In genomic region chr4:74934822-74935326, GRCh38 we compare ENCODE assay signal across 4 cellular contexts.
A peak's percentile ranks its signal among the peaks of the same experiment; 100 is the strongest.
TF ChIP-seq lines count a peak whose summit lies in the region.

No MANE protein-coding gene starts in this region.

TF ChIP-seq in A549, 52 proteins besides CTCF, POLR2A, EP300 and RAD21:
- no peak for TF ChIP-seq ZFP36 (IDR thresholded peaks at IDR 0.05; ENCODE audit: borderline replicate concordance, partially characterized antibody)
- TF ChIP-seq NFE2L2 (conservative IDR thresholded peaks at IDR 0.05; ENCODE audit: low read length): no peak
- no peak for TF ChIP-seq BCL3 (IDR thresholded peaks at IDR 0.05)
- no peak for TF ChIP-seq MYC (IDR thresholded peaks at IDR 0.05; ENCODE audit: borderline replicate concordance, low read length)

TF ChIP-seq in HEK293T, 16 proteins besides CTCF, POLR2A, EP300 and RAD21:
- TF ChIP-seq HDGF (IDR thresholded peaks at IDR 0.05; ENCODE audit: borderline replicate concordance) (no peak), ZNF384 (IDR thresholded peaks at IDR 0.05) (peak; percentile 52; the same call in 1 of the 2 replicates)

TF ChIP-seq in H1, 55 proteins besides CTCF, POLR2A, EP300 and RAD21 (continues in another document):
- no peak for TF ChIP-seq SUZ12 (IDR thresholded peaks at IDR 0.05; ENCODE audit: low read length)
- TF ChIP-seq SP1 (IDR thresholded peaks at IDR 0.05; ENCODE audit: low read depth, low read length): no peak
- TF ChIP-seq SP2 (IDR thresholded peaks at IDR 0.05; ENCODE audit: low read length): no peak
- TF ChIP-seq CHD1 (IDR thresholded peaks at IDR 0.05; ENCODE audit: low read depth, low read length): no peak
- TF ChIP-seq JUND (IDR thresholded peaks at IDR 0.05; ENCODE audit: low read length): no peak
- TF ChIP-seq TAF7 (optimal IDR thresholded peaks at IDR 0.05; ENCODE audit: borderline replicate concordance, low read depth, low read length): no peak
- no peak for TF ChIP-seq CHD7 (IDR thresholded peaks at IDR 0.05; ENCODE audit: insufficient replicate concordance, low read length)
- no peak for TF ChIP-seq ZNF274 (IDR thresholded peaks at IDR 0.05; ENCODE audit: borderline replicate concordance, extremely low read depth, low read length)
- no peak for TF ChIP-seq E2F6 (IDR thresholded peaks at IDR 0.05)
- no peak for TF ChIP-seq CBX8 (IDR thresholded peaks at IDR 0.05; ENCODE audit: borderline replicate concordance, low read depth, low read length)
- TF ChIP-seq SAP30 (IDR thresholded peaks at IDR 0.05; ENCODE audit: insufficient read depth, insufficient replicate concordance, low read length): no peak
- no peak for TF ChIP-seq JUN (IDR thresholded peaks at IDR 0.05; ENCODE audit: low read depth, low read length)
- TF ChIP-seq MAX (IDR thresholded peaks at IDR 0.05): no peak
- no peak for TF ChIP-seq CTBP2 (IDR thresholded peaks at IDR 0.05; ENCODE audit: borderline replicate concordance, insufficient read depth, insufficient read length, low read length)

TF ChIP-seq in neural cell, 6 proteins besides CTCF, POLR2A, EP300 and RAD21:
- TF ChIP-seq SMC3 (conservative IDR thresholded peaks at IDR 0.05; ENCODE audit: poor library complexity) (no peak), POLR2AphosphoS5 (IDR thresholded peaks at IDR 0.05) (no peak), MXI1 (conservative IDR thresholded peaks at IDR 0.05; ENCODE audit: poor library complexity, severe bottlenecking) (no peak), EZH2 (IDR thresholded peaks at IDR 0.05; ENCODE audit: borderline replicate concordance, insufficient read depth, low read length, poor library complexity, severe bottlenecking) (no peak), REST (IDR thresholded peaks at IDR 0.05; ENCODE audit: borderline replicate concordance) (no peak), TAF1 (IDR thresholded peaks at IDR 0.05; ENCODE audit: low read depth) (no peak)
